In the genomic region with DNA sequence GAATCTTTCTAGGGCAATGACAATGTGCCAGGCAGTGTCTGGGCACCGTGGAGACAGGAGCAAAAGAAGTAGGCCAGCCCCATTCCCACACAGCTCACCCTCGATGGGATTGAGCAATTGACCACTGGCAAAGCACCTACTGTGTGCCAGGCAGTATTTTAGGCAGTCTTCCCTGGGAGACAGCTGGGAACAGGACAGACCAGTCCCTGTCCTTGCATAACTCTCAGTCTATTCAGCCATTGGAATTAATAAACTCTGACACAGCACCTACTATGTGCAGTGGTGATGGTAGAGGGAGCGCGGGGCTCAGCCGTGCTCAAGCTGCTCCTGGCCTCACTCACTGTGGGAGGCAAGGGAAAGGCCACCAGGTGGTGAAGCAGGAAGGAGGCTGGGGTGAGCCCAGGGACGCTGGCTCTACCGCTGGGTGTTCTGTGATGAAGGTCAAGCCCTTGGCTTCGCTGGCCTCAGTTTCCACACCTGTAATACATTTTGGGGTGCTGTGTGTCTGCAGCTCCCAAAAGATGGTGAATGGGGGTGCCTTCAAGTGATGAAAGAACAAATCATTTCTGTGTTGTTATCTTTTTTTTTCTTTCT, we compare ENCODE assay signal across 1 cellular context.
TF ChIP-seq lines count a peak whose summit lies in the region.

No MANE protein-coding gene starts in this region.

TF ChIP-seq in HepG2, 621 proteins besides CTCF, POLR2A, EP300 and RAD21 (continued from another document):
- TF ChIP-seq, protein P1, sequence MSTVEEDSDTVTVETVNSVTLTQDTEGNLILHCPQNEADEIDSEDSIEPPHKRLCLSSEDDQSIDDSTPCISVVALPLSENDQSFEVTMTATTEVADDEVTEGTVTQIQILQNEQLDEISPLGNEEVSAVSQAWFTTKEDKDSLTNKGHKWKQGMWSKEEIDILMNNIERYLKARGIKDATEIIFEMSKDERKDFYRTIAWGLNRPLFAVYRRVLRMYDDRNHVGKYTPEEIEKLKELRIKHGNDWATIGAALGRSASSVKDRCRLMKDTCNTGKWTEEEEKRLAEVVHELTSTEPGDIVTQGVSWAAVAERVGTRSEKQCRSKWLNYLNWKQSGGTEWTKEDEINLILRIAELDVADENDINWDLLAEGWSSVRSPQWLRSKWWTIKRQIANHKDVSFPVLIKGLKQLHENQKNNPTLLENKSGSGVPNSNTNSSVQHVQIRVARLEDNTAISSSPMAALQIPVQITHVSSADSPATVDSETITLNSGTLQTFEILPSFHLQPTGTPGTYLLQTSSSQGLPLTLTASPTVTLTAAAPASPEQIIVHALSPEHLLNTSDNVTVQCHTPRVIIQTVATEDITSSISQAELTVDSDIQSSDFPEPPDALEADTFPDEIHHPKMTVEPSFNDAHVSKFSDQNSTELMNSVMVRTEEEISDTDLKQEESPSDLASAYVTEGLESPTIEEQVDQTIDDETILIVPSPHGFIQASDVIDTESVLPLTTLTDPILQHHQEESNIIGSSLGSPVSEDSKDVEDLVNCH (CRISPR knock-in tag; IDR thresholded peaks at IDR 0.05), result no peak
TF ChIP-seq in HepG2: peak in this region for 1.
